9 cellular contexts compared by ENCODE assay signal in genomic region chr19:45793178-45793564, GRCh38. TPM values are rescaled to one million over a fixed set of nuclear protein-coding genes. Genes with fewer than 3 reads are reported as not detected.
DNase-seq lines count a peak whose midpoint lies in the region; ATAC-seq and TF ChIP-seq lines count a peak whose summit lies in the region.
"Had no signal": no experiment of that assay in that cellular context is flagged by ENCODE, and none has a peak within 500 bp of the region (broad histone marks: within the 10 kb centered on the region; RNA-seq: fewer than 3 reads in every experiment).

No MANE protein-coding gene starts in this region.

- H3K27ac ChIP-seq in heart right ventricle (peak overlapping the region in 6 of 10 donors; percentile 1 to 90 (median 23)), tibial nerve (peak overlapping the region in 3 of 4 donors; percentile 17 to 83 (median 80))

- H3K36me3 ChIP-seq in heart right ventricle (peaks cover 0 to 28% (median 12%) of the 10 kb centered on the region in 9 donors), tibial nerve (peaks cover 0 to 29% (median 8%) of the 10 kb centered on the region in 3 donors)

- TF ChIP-seq EP300 in tibial nerve (IDR thresholded peaks at IDR 0.05): no peak

- DNase-seq in heart right ventricle (no peak), Right ventricle myocardium inferior (ENCODE audit: missing footprints) (no peak), memory B cell (ENCODE audit: low spot score in 2 of 2) (no peak), tibial nerve (ENCODE audit: low spot score in 2 of 2) (no peak), NCI-H524 treated with DMSO at 0.1 percent for 48 hours (lab: John Stamatoyannopoulos, UW) (no peak), amniotic stem cell (lab: John Stamatoyannopoulos, UW) (no peak)
- DNase-seq in activated naive CD4-positive, alpha-beta T cell treated with anti-CD3 and anti-CD28 coated beads, Interleukin-2, amount 50 U/mL, for 72 hours (ENCODE audit: low spot score in 2 of 2): no peak

- peaks cover 26% of the 10 kb centered on the region for H3K4me1 Mint-ChIP-seq in memory B cell

- H3K27me3 ChIP-seq in heart right ventricle (peaks cover 0 to 76% (median 0%) of the 10 kb centered on the region in 7 donors), tibial nerve (no peaks in the 10 kb centered on the region)

- no peaks in the 10 kb centered on the region for H3K9me3 Mint-ChIP-seq in activated naive CD4-positive, alpha-beta T cell treated with anti-CD3 and anti-CD28 coated beads, Interleukin-2, amount 50 U/mL, for 72 hours
- no peaks in the 10 kb centered on the region for H3K9me3 Mint-ChIP-seq in memory B cell

- no peak for TF ChIP-seq CTCF in heart right ventricle (IDR thresholded peaks at IDR 0.05)
- TF ChIP-seq CTCF in tibial nerve (IDR thresholded peaks at IDR 0.05): no peak

- H3K36me3 Mint-ChIP-seq in activated naive CD4-positive, alpha-beta T cell treated with anti-CD3 and anti-CD28 coated beads, Interleukin-2, amount 50 U/mL, for 72 hours: peaks cover 13 to 15% of the 10 kb centered on the region in 2 donors
- H3K36me3 Mint-ChIP-seq in memory B cell: peaks cover 12% of the 10 kb centered on the region

- ATAC-seq in heart right ventricle: no peak
- no peak for ATAC-seq in Right ventricle myocardium inferior
- ATAC-seq in activated naive CD4-positive, alpha-beta T cell treated with anti-CD3 and anti-CD28 coated beads, Interleukin-2, amount 50 U/mL, for 72 hours: no peak
- ATAC-seq in memory B cell (ENCODE audit: low read depth): no peak
- no peak for ATAC-seq in HG03378 (IDR thresholded peaks at IDR 0.05; ENCODE audit: unreplicated experiment)

- H3K27me3 Mint-ChIP-seq in memory B cell: peaks cover 3% of the 10 kb centered on the region

- intact Hi-C loops in heart right ventricle (cut with DNase I) (loop anchor here in 3 of 10 donors (2.0 kb wide), 2 partner anchors 22 to 24 kb away; partner anchors contain the start of gene SIX5 (in 2 of the 3)), Right ventricle myocardium inferior (cut with DNase I) (loop anchor here (1.0 kb wide), 1 partner anchor 23 kb away; no protein-coding TSS in a partner anchor)

- H3K4me3 Mint-ChIP-seq in memory B cell: peak overlapping the region; percentile 78

- H3K4me3 ChIP-seq in heart right ventricle (peak overlapping the region in 7 of 10 donors; percentile 2 to 81 (median 70)), tibial nerve (peak overlapping the region in 1 of 4 donors; percentile 80)

- WGBS in heart right ventricle, 2 donors: 39 to 49% methylated on average over 3 of the region's 3 CpGs
- 40 to 44% methylated on average over 3 of the region's 3 CpGs for WGBS in tibial nerve, 2 donors

- H3K9me3 ChIP-seq in heart right ventricle (no peaks in the 10 kb centered on the region), tibial nerve (no peaks in the 10 kb centered on the region)

- H3K4me1 ChIP-seq in heart right ventricle (peaks cover 0 to 38% (median 27%) of the 10 kb centered on the region in 9 donors), tibial nerve (peaks cover 0 to 25% (median 15%) of the 10 kb centered on the region in 4 donors)

- peak overlapping the region; percentile 84 to 95 for H3K27ac Mint-ChIP-seq in activated naive CD4-positive, alpha-beta T cell treated with anti-CD3 and anti-CD28 coated beads, Interleukin-2, amount 50 U/mL, for 72 hours
- H3K27ac Mint-ChIP-seq in memory B cell: peak overlapping the region; percentile 91

- TF ChIP-seq POLR2A in tibial nerve (IDR thresholded peaks at IDR 0.05): no peak

RNA-seq across cellular contexts. Expression of gene DMWD, which starts 0.5 kb away (rescaled TPM):
- total RNA-seq in heart right ventricle (10 to 100 TPM; 54.2 to 78.1 (median 69.3) TPM), Right ventricle myocardium inferior (52.0 TPM), tibial nerve (10 to 100 TPM; 28.4 to 75.0 (median 53.8) TPM)
- 10 to 100 TPM; 44.6 to 58.9 TPM for polyA plus RNA-seq in heart right ventricle
- total RNA-seq in activated naive CD4-positive, alpha-beta T cell treated with anti-CD3 and anti-CD28 coated beads, Interleukin-2, amount 50 U/mL, for 72 hours: 10 to 100 TPM; 20.4 to 20.5 TPM

RNA-seq across cellular contexts. Expression of gene DMPK, which starts 10.9 kb away (rescaled TPM):
- total RNA-seq in heart right ventricle (100 to 1,000 TPM; 220 to 377 (median 296) TPM), Right ventricle myocardium inferior (233 TPM), tibial nerve (10 to 100 TPM; 59.0 to 87.9 (median 77.4) TPM)
- 100 to 1,000 TPM; 377 to 439 TPM for polyA plus RNA-seq in heart right ventricle
- 10 to 100 TPM; 11.1 to 13.8 TPM for total RNA-seq in activated naive CD4-positive, alpha-beta T cell treated with anti-CD3 and anti-CD28 coated beads, Interleukin-2, amount 50 U/mL, for 72 hours

RNA-seq across cellular contexts. Expression of gene RSPH6A, which starts 21.9 kb away (rescaled TPM):
- under 1 TPM in 2 of 10 donors, not detected in 8; 0.09 to 0.15 TPM for total RNA-seq in heart right ventricle
- not detected for polyA plus RNA-seq in heart right ventricle
- not detected for total RNA-seq in Right ventricle myocardium inferior
- under 1 TPM; 0.14 to 0.39 TPM for total RNA-seq in activated naive CD4-positive, alpha-beta T cell treated with anti-CD3 and anti-CD28 coated beads, Interleukin-2, amount 50 U/mL, for 72 hours
- under 1 TPM in 1 of 4 donors, not detected in 3; 0.30 TPM for total RNA-seq in tibial nerve

RNA-seq across cellular contexts. Expression of gene SIX5, which starts 24.1 kb away (rescaled TPM):
- total RNA-seq in heart right ventricle (10 to 100 TPM; 16.8 to 24.5 (median 21.3) TPM), Right ventricle myocardium inferior (22.3 TPM), tibial nerve (10 to 100 TPM; 21.0 to 31.0 (median 22.9) TPM)
- 10 to 100 TPM; 15.5 to 29.3 TPM for polyA plus RNA-seq in heart right ventricle
- total RNA-seq in activated naive CD4-positive, alpha-beta T cell treated with anti-CD3 and anti-CD28 coated beads, Interleukin-2, amount 50 U/mL, for 72 hours: 1 to 10 TPM; 2.7 to 4.3 TPM

RNA-seq across cellular contexts. Expression of gene MEIOSIN, which starts 59.9 kb away (rescaled TPM):
- total RNA-seq in heart right ventricle: not detected
- polyA plus RNA-seq in heart right ventricle: not detected
- total RNA-seq in Right ventricle myocardium inferior: not detected
- under 1 TPM in 1 of 2 donors, not detected in 1; 0.48 TPM for total RNA-seq in activated naive CD4-positive, alpha-beta T cell treated with anti-CD3 and anti-CD28 coated beads, Interleukin-2, amount 50 U/mL, for 72 hours
- not detected for total RNA-seq in tibial nerve
- total RNA-seq: kidney had no signal

Comparison
In these comparisons a context has a peak if more than half of its experiments do, and no peak if none do; other contexts are left out.
1. RNA of gene DMPK, which starts 10.9 kb away (total RNA-seq): 220 to 377 TPM in heart right ventricle, 233 TPM in Right ventricle myocardium inferior (single experiment) and 59.0 to 87.9 TPM in tibial nerve; 11.1 to 13.8 TPM in activated naive CD4-positive, alpha-beta T cell treated with anti-CD3 and anti-CD28 coated beads, Interleukin-2, amount 50 U/mL, for 72 hours; every median in the first group is over 4 times any median in the second.